ENCODE assay signal across 8 cellular contexts in genomic region chr1:161225534-161226319, GRCh38. TPM values are rescaled to one million over a fixed set of nuclear protein-coding genes. Genes with fewer than 3 reads are reported as not detected.
DNase-seq lines count a peak whose midpoint lies in the region; ATAC-seq, FAIRE-seq and TF ChIP-seq lines count a peak whose summit lies in the region.

TOMM40L (plus strand) TSS chr1:161226060; CDS start chr1:161226490, 430 bp downstream.

- H3K27ac ChIP-seq in adrenal gland (peak within 1 kb of the TSS in 4 of 5 donors; percentile 14 to 60 (median 36)), heart left ventricle (peak within 1 kb of the TSS; percentile 74 to 94 (median 86)), upper lobe of left lung (peak within 1 kb of the TSS in 3 of 4 donors; percentile 54 to 80 (median 80))

- H3K36me3 ChIP-seq in adrenal gland (replicated peaks in 1 of 2) (peaks cover 0 to 23% of the 10 kb centered on the region in 2 donors), heart left ventricle (peaks cover 0 to 32% (median 27%) of the 10 kb centered on the region in 9 donors), upper lobe of left lung (peaks cover 4 to 27% (median 24%) of the 10 kb centered on the region in 4 donors)

- peaks cover 5 to 23% of the 10 kb centered on the region in 2 donors for H3K4me1 ChIP-seq in adrenal gland (replicated peaks in 1 of 2)
- H3K4me1 ChIP-seq in heart left ventricle, result peaks cover 0 to 32% (median 18%) of the 10 kb centered on the region in 12 donors
- H3K4me1 ChIP-seq in upper lobe of left lung, result peaks cover 13 to 29% (median 26%) of the 10 kb centered on the region in 4 donors

- 7 to 12% (median 8%) methylated on average over 15 to 16 of the region's 16 CpGs for WGBS in adrenal gland, 4 donors
- 4 to 7% (median 6%) methylated on average over 16 of the region's 16 CpGs for WGBS in heart left ventricle, 4 donors
- WGBS in upper lobe of left lung, 2 donors, result 6 to 8% methylated on average over 16 of the region's 16 CpGs

- TF ChIP-seq CTCF in adrenal gland (IDR thresholded peaks at IDR 0.05) (peak; percentile 23 to 69 (median 59)), heart left ventricle (IDR thresholded peaks at IDR 0.05) (peak; percentile 32 to 75 (median 56)), upper lobe of left lung (IDR thresholded peaks at IDR 0.05) (peak; percentile 36 to 64 (median 57))

- DNase-seq in GM12891 (ENCODE audit: insufficient read length, low spot score) (peak; percentile 77), NCI-H1417 treated with DMSO at 0.1 percent for 48 hours (lab: John Stamatoyannopoulos, UW) (peak; percentile 80), T follicular helper cell (ENCODE audit: low read depth) (peak; percentile 81), adrenal gland (peak; percentile 86 to 98 (median 96)), heart left ventricle (peak; percentile 92 to 96 (median 94)), pons (ENCODE audit: low spot score) (peak; percentile 99), upper lobe of left lung (peak in 1 of 2 donors; percentile 96)

- H3K4me3 ChIP-seq in adrenal gland (peak within 1 kb of the TSS in 3 of 4 donors; percentile 37 to 57 (median 51)), heart left ventricle (peak within 1 kb of the TSS; percentile 44 to 82 (median 75)), upper lobe of left lung (peak within 1 kb of the TSS; percentile 60 to 75 (median 68))

- no peak for TF ChIP-seq EP300 in upper lobe of left lung (IDR thresholded peaks at IDR 0.05)

- FAIRE-seq in GM12891 (lab: Jason Lieb, UNC), result peak; percentile 95

- TF ChIP-seq POLR2A in GM12891 (IDR thresholded peaks at IDR 0.05; ENCODE audit: low read depth, low read length) (no peak), adrenal gland (IDR thresholded peaks at IDR 0.05) (peak in 1 of 2 donors; percentile 12), heart left ventricle (IDR thresholded peaks at IDR 0.05) (peak in 1 of 2 donors; percentile 24), upper lobe of left lung (IDR thresholded peaks at IDR 0.05) (peak in 1 of 4 donors; percentile 33)

- no peaks in the 10 kb centered on the region for H3K9me3 ChIP-seq in adrenal gland (replicated peaks in 1 of 3)
- H3K9me3 ChIP-seq in heart left ventricle, result no peaks in the 10 kb centered on the region
- H3K9me3 ChIP-seq in upper lobe of left lung, result no peaks in the 10 kb centered on the region

- H3K27me3 ChIP-seq in adrenal gland (no peaks in the 10 kb centered on the region), heart left ventricle (no peaks in the 10 kb centered on the region), upper lobe of left lung (no peaks in the 10 kb centered on the region)

- intact Hi-C loops in adrenal gland (cut with DNase I) (loop anchor here (5.0 to 10.0 kb wide), 5 partner anchors 62 to 157 kb away; partner anchors contain the start of gene CFAP126 (in 1 of the 2)), heart left ventricle (cut with DNase I) (loop anchor here (1.0 to 10.0 kb wide), 18 partner anchors 15 to 162 kb away; partner anchors contain the start of genes SDHC (in 5 of the 10), NDUFS2 (in 3 of the 10) and CFAP126 (in 2 of the 10))

- ATAC-seq in HG02798 (IDR thresholded peaks at IDR 0.05; ENCODE audit: poor library complexity, unreplicated experiment), result peak; percentile 98
- ATAC-seq in heart left ventricle, result peak; percentile 95 to 97 (median 96)
- peak; percentile 95 to 96 for ATAC-seq in upper lobe of left lung (ENCODE audit: low FRiP score in 2 of 2)

TF ChIP-seq in GM12891, 5 proteins besides CTCF, POLR2A, EP300 and RAD21:
- TF ChIP-seq TAF1 (IDR thresholded peaks at IDR 0.05; ENCODE audit: low read depth, low read length) (peak; percentile 73), PAX5 (IDR thresholded peaks at IDR 0.05; ENCODE audit: insufficient read depth, low read length, severe bottlenecking) (no peak), SPI1 (IDR thresholded peaks at IDR 0.05; ENCODE audit: low read depth, low read length) (no peak), POLR2AphosphoS5 (IDR thresholded peaks at IDR 0.05; ENCODE audit: low read depth, low read length) (no peak), POU2F2 (IDR thresholded peaks at IDR 0.05; ENCODE audit: low read depth, low read length) (no peak)

RNA-seq across cellular contexts. Expression of gene TOMM40L, which starts in this region (rescaled TPM):
- polyA plus RNA-seq in GM12891 (2012; ENCODE audit: low read depth, missing spikeins), result 9.6 TPM
- 10 to 100 TPM in 5 of 8 donors, 1 to 10 TPM in 3; 7.0 to 18.0 (median 11.9) TPM for total RNA-seq in adrenal gland
- polyA plus RNA-seq in adrenal gland, result 10 to 100 TPM in 2 of 3 donors, 1 to 10 TPM in 1; 7.2 to 13.2 (median 10.1) TPM
- total RNA-seq in heart left ventricle, result 10 to 100 TPM; 24.1 to 37.1 (median 31.1) TPM
- polyA plus RNA-seq in heart left ventricle, result 10 to 100 TPM; 28.8 to 29.1 TPM
- 10 to 100 TPM in 3 of 6 donors, 1 to 10 TPM in 3; 3.1 to 14.4 (median 9.9) TPM for total RNA-seq in upper lobe of left lung

Comparison
In these comparisons a context has a peak if more than half of its experiments do, and no peak if none do; other contexts are left out.
1. H3K27ac ChIP-seq: peak in every context shown above with its lines; median percentile 86 in heart left ventricle; 80 in upper lobe of left lung; 36 in adrenal gland.